Comparison of ENCODE assay signal across 18 cellular contexts in the genomic region with DNA sequence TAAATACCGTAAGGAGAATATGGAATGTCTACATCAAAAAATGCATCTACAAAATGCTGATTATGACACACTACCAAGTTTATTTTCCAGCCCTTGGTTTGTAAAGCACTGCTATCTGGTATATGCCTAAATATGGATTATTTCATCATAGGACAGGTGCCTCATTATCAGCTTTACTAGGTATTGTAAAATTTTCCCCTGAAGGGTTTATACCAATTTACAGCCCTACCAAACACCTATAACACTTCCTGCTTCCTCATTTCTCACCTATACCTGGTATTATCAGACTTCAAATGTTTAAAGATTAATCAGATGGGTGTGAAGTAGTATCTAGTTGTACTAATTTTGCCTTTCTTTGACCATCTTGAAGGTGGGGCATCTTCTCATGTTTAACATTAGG. TPM values are rescaled to one million over a fixed set of nuclear protein-coding genes. Genes with fewer than 3 reads are reported as not detected.
DNase-seq lines count a peak whose midpoint lies in the region; ATAC-seq and TF ChIP-seq lines count a peak whose summit lies in the region.
"Had no signal": no experiment of that assay in that cellular context is flagged by ENCODE, and none has a peak within 500 bp of the region (broad histone marks: within the 10 kb centered on the region; RNA-seq: fewer than 3 reads in every experiment).

No MANE protein-coding gene starts in this region.

- H2AFZ ChIP-seq in OCI-LY7 (ENCODE audit: low read length): no peak overlapping the region
- H2AFZ ChIP-seq: parathyroid adenoma had no signal

- WGBS in esophagus muscularis mucosa: 97% methylated on average over 1 of the region's 1 CpG

- intact Hi-C loops in OCI-LY7 (cut with micrococcal nuclease; ENCODE audit: unreplicated experiment): no loop called here
- intact Hi-C loops in esophagus muscularis mucosa (cut with DNase I): no loop called here

- BruUV-seq in OCI-LY7 (replicated peaks; lab: Mats Ljungman, UMichigan): no TSS peak

- H3K79me2 ChIP-seq in OCI-LY7 (ENCODE audit: insufficient read depth, low read depth, low read length): peaks cover 57% of the 10 kb centered on the region

- H3K9me2 ChIP-seq in OCI-LY7 (ENCODE audit: insufficient read depth, low read length): no peaks in the 10 kb centered on the region
- H3K9me2 ChIP-seq: SK-N-SH had no signal

- H3K9me3 Mint-ChIP-seq in activated T-cell treated with anti-CD3 and anti-CD28 coated beads, Interleukin-2, amount 50 U/mL, for 24 hours: peaks cover 11% of the 10 kb centered on the region
- H3K9me3 Mint-ChIP-seq in activated naive CD8-positive, alpha-beta T cell treated with anti-CD3 and anti-CD28 coated beads, Interleukin-2, amount 10 ng/mL, durations not matched to agents 7 days and 5 days: peaks cover 10% of the 10 kb centered on the region
- H3K9me3 Mint-ChIP-seq in memory B cell: peaks cover 8% of the 10 kb centered on the region
- H3K9me3 Mint-ChIP-seq in stimulated activated naive B cell treated with anti-CD40 and anti-IgM and Interleukin-4, amounts not matched to agents 10 μg/mL and 1 μg/mL and 100 μg/mL, for 72 hours: peaks cover 8 to 11% of the 10 kb centered on the region in 2 donors

- no peak for TF ChIP-seq CTCF in OCI-LY7 (conservative IDR thresholded peaks at IDR 0.05; ENCODE audit: low read length)
- TF ChIP-seq CTCF in esophagus muscularis mucosa (IDR thresholded peaks at IDR 0.05): no peak

- H3K4me1 ChIP-seq in OCI-LY7 (ENCODE audit: insufficient read depth, low read length, poor library complexity, severe bottlenecking) (peaks cover 6% of the 10 kb centered on the region), esophagus muscularis mucosa (peaks cover 10 to 28% (median 20%) of the 10 kb centered on the region in 4 donors)
- H3K4me1 ChIP-seq: parathyroid adenoma had no signal

- H3K4me3 ChIP-seq in OCI-LY7 (ENCODE audit: low read depth, low read length, poor library complexity, severe bottlenecking) (no peak overlapping the region), esophagus muscularis mucosa (no peak overlapping the region)
- H3K4me3 ChIP-seq: Peyer's patch had no signal

- H3K4me2 ChIP-seq in OCI-LY7 (ENCODE audit: low read length): no peak overlapping the region
- H3K4me2 ChIP-seq: SK-N-SH had no signal

- no peak for DNase-seq in activated T-cell treated with anti-CD3 and anti-CD28 coated beads, Interleukin-2, amount 50 U/mL, for 24 hours
- DNase-seq in activated T-cell treated with anti-CD3 and anti-CD28 coated beads for 4 hours: no peak
- no peak for DNase-seq in activated naive CD8-positive, alpha-beta T cell treated with anti-CD3 and anti-CD28 coated beads, Interleukin-2, amount 10 ng/mL, durations not matched to agents 7 days and 5 days
- no peak for DNase-seq in memory B cell (ENCODE audit: low spot score in 2 of 2)
- DNase-seq in stimulated activated naive B cell treated with anti-CD40 and anti-IgM and Interleukin-4, amounts not matched to agents 10 μg/mL and 1 μg/mL and 100 μg/mL, for 72 hours: no peak
- no peak for DNase-seq in OCI-LY7 (ENCODE audit: low spot score)
- no peak for DNase-seq in GM19240 (ENCODE audit: insufficient read length, low spot score)
- no peak for DNase-seq in esophagus muscularis mucosa (ENCODE audit: extremely low spot score)
- DNase-seq: activated effector memory CD4-positive, alpha-beta T cell treated with anti-CD3 and anti-CD28 coated beads, Interleukin-2, amount 50 U/mL, for 16 hours; cortex of kidney; DMS153; foreskin keratinocyte; left cardiac atrium; midbrain; Peyer's patch; SK-N-SH had no signal

- H3K27me3 Mint-ChIP-seq in activated T-cell treated with anti-CD3 and anti-CD28 coated beads, Interleukin-2, amount 50 U/mL, for 24 hours: no peaks in the 10 kb centered on the region
- no peaks in the 10 kb centered on the region for H3K27me3 Mint-ChIP-seq in activated naive CD8-positive, alpha-beta T cell treated with anti-CD3 and anti-CD28 coated beads, Interleukin-2, amount 10 ng/mL, durations not matched to agents 7 days and 5 days
- H3K27me3 Mint-ChIP-seq in memory B cell: no peaks in the 10 kb centered on the region
- H3K27me3 Mint-ChIP-seq in stimulated activated naive B cell treated with anti-CD40 and anti-IgM and Interleukin-4, amounts not matched to agents 10 μg/mL and 1 μg/mL and 100 μg/mL, for 72 hours: no peaks in the 10 kb centered on the region

- no peak overlapping the region for H3K4me3 Mint-ChIP-seq in activated T-cell treated with anti-CD3 and anti-CD28 coated beads, Interleukin-2, amount 50 U/mL, for 24 hours
- H3K4me3 Mint-ChIP-seq in activated naive CD8-positive, alpha-beta T cell treated with anti-CD3 and anti-CD28 coated beads, Interleukin-2, amount 10 ng/mL, durations not matched to agents 7 days and 5 days: no peak overlapping the region
- H3K4me3 Mint-ChIP-seq in memory B cell: no peak overlapping the region
- no peak overlapping the region for H3K4me3 Mint-ChIP-seq in stimulated activated naive B cell treated with anti-CD40 and anti-IgM and Interleukin-4, amounts not matched to agents 10 μg/mL and 1 μg/mL and 100 μg/mL, for 72 hours

- no peaks in the 10 kb centered on the region for H3K27me3 ChIP-seq in esophagus muscularis mucosa
- H3K27me3 ChIP-seq: foreskin keratinocyte, Peyer's patch had no signal

- peaks cover 78% of the 10 kb centered on the region for H3K36me3 Mint-ChIP-seq in activated T-cell treated with anti-CD3 and anti-CD28 coated beads, Interleukin-2, amount 50 U/mL, for 24 hours (ENCODE audit: low read depth)
- H3K36me3 Mint-ChIP-seq in activated naive CD8-positive, alpha-beta T cell treated with anti-CD3 and anti-CD28 coated beads, Interleukin-2, amount 10 ng/mL, durations not matched to agents 7 days and 5 days: peaks cover 57% of the 10 kb centered on the region
- H3K36me3 Mint-ChIP-seq in memory B cell: peaks cover 37% of the 10 kb centered on the region
- H3K36me3 Mint-ChIP-seq in stimulated activated naive B cell treated with anti-CD40 and anti-IgM and Interleukin-4, amounts not matched to agents 10 μg/mL and 1 μg/mL and 100 μg/mL, for 72 hours: peaks cover 23 to 58% of the 10 kb centered on the region in 2 donors

- no peak for ATAC-seq in activated naive CD8-positive, alpha-beta T cell treated with anti-CD3 and anti-CD28 coated beads, Interleukin-2, amount 10 ng/mL, durations not matched to agents 7 days and 5 days (ENCODE audit: low read depth)
- ATAC-seq in memory B cell (ENCODE audit: low read depth): peak; percentile 29
- peak; percentile 51 to 57 for ATAC-seq in stimulated activated naive B cell treated with anti-CD40 and anti-IgM and Interleukin-4, amounts not matched to agents 10 μg/mL and 1 μg/mL and 100 μg/mL, for 72 hours (replicated peaks)
- ATAC-seq: foreskin keratinocyte, left cardiac atrium had no signal

- CTCF ChIA-PET in OCI-LY7 (lab: Charles Lee; ENCODE audit: unreplicated experiment): no interaction called here

- H3K36me3 ChIP-seq in OCI-LY7 (ENCODE audit: insufficient read depth, low read length) (peaks cover 87% of the 10 kb centered on the region), esophagus muscularis mucosa (peaks cover 0 to 10% (median 3%) of the 10 kb centered on the region in 4 donors)

- H3K27ac ChIP-seq in OCI-LY7 (ENCODE audit: low read depth, low read length, poor library complexity, severe bottlenecking) (no peak overlapping the region), esophagus muscularis mucosa (replicated peaks in 1 of 4) (no peak overlapping the region)
- H3K27ac ChIP-seq: C4-2B, foreskin keratinocyte, parathyroid adenoma, Peyer's patch had no signal

- POLR2A ChIA-PET in activated naive CD8-positive, alpha-beta T cell treated with anti-CD3 and anti-CD28 coated beads, Interleukin-2, amount 10 ng/mL, durations not matched to agents 7 days and 5 days (lab: Charles Lee): no interaction called here
- POLR2A ChIA-PET in OCI-LY7 (lab: Charles Lee): no interaction called here

- 0 out of 2 replicates have a peak, but pooled peaks cover 4% of the 10 kb centered on the region for H4K20me1 ChIP-seq in OCI-LY7 (ENCODE audit: insufficient read depth, low read length)

- no peak for TF ChIP-seq EP300 in esophagus muscularis mucosa (IDR thresholded peaks at IDR 0.05)

- H3K9me3 ChIP-seq in OCI-LY7 (ENCODE audit: low read length) (peaks cover 20% of the 10 kb centered on the region; the same call in 1 of the 2 replicates), esophagus muscularis mucosa (peaks cover 0 to 12% (median 8%) of the 10 kb centered on the region in 4 donors)

- H3K4me1 Mint-ChIP-seq in activated T-cell treated with anti-CD3 and anti-CD28 coated beads, Interleukin-2, amount 50 U/mL, for 24 hours (ENCODE audit: low read depth): peaks cover 57% of the 10 kb centered on the region
- H3K4me1 Mint-ChIP-seq in activated naive CD8-positive, alpha-beta T cell treated with anti-CD3 and anti-CD28 coated beads, Interleukin-2, amount 10 ng/mL, durations not matched to agents 7 days and 5 days: peaks cover 18% of the 10 kb centered on the region
- peaks cover 22% of the 10 kb centered on the region for H3K4me1 Mint-ChIP-seq in memory B cell
- H3K4me1 Mint-ChIP-seq in stimulated activated naive B cell treated with anti-CD40 and anti-IgM and Interleukin-4, amounts not matched to agents 10 μg/mL and 1 μg/mL and 100 μg/mL, for 72 hours: peaks cover 25 to 47% of the 10 kb centered on the region in 2 donors

- H3K27ac Mint-ChIP-seq in activated T-cell treated with anti-CD3 and anti-CD28 coated beads, Interleukin-2, amount 50 U/mL, for 24 hours: peak overlapping the region; percentile 56
- peak overlapping the region; percentile 14 for H3K27ac Mint-ChIP-seq in activated naive CD8-positive, alpha-beta T cell treated with anti-CD3 and anti-CD28 coated beads, Interleukin-2, amount 10 ng/mL, durations not matched to agents 7 days and 5 days
- peak overlapping the region; percentile 76 for H3K27ac Mint-ChIP-seq in memory B cell
- H3K27ac Mint-ChIP-seq in stimulated activated naive B cell treated with anti-CD40 and anti-IgM and Interleukin-4, amounts not matched to agents 10 μg/mL and 1 μg/mL and 100 μg/mL, for 72 hours: peak overlapping the region; percentile 27

- no peak for TF ChIP-seq POLR2A in esophagus muscularis mucosa (IDR thresholded peaks at IDR 0.05; ENCODE audit: low read depth)

RNA-seq across cellular contexts. Expression of a gene that starts 26.8 kb away (rescaled TPM):
- total RNA-seq in activated naive CD8-positive, alpha-beta T cell treated with anti-CD3 and anti-CD28 coated beads, Interleukin-2, amount 10 ng/mL, durations not matched to agents 7 days and 5 days: 10 to 100 TPM; 36.1 to 42.1 TPM
- total RNA-seq in OCI-LY7 (2014; rRNA removed; shearing (Covaris generic)): 55.2 and 60.6 TPM in 2 replicates
- total RNA-seq in OCI-LY7 (2022) (62.7 and 73.7 TPM in 2 replicates), esophagus muscularis mucosa (10 to 100 TPM; 42.1 to 85.1 (median 49.8) TPM)

RNA-seq across cellular contexts. Expression of a gene that starts 43.8 kb away (rescaled TPM):
- total RNA-seq in activated naive CD8-positive, alpha-beta T cell treated with anti-CD3 and anti-CD28 coated beads, Interleukin-2, amount 10 ng/mL, durations not matched to agents 7 days and 5 days: 100 to 1,000 TPM; 666 to 683 TPM
- not detected in 2 replicates for total RNA-seq in OCI-LY7 (2014; rRNA removed; shearing (Covaris generic))
- total RNA-seq in OCI-LY7 (2022): not detected in 2 replicates
- 1 to 10 TPM in 3 of 4 donors, under 1 TPM in 1; 0.83 to 5.5 (median 1.1) TPM for total RNA-seq in esophagus muscularis mucosa

Comparison
In these comparisons a context has a peak if more than half of its experiments do, and no peak if none do; other contexts are left out.
1. H3K27ac Mint-ChIP-seq: peak in every context shown above with its lines; median percentile 76 in memory B cell; 56 in activated T-cell treated with anti-CD3 and anti-CD28 coated beads, Interleukin-2, amount 50 U/mL, for 24 hours; 27 in stimulated activated naive B cell treated with anti-CD40 and anti-IgM and Interleukin-4, amounts not matched to agents 10 μg/mL and 1 μg/mL and 100 μg/mL, for 72 hours; 14 in activated naive CD8-positive, alpha-beta T cell treated with anti-CD3 and anti-CD28 coated beads, Interleukin-2, amount 10 ng/mL, durations not matched to agents 7 days and 5 days.
2. RNA of a gene that starts 43.8 kb away (total RNA-seq): 666 to 683 TPM in activated naive CD8-positive, alpha-beta T cell treated with anti-CD3 and anti-CD28 coated beads, Interleukin-2, amount 10 ng/mL, durations not matched to agents 7 days and 5 days; 0.83 to 5.5 TPM in esophagus muscularis mucosa and not detected in OCI-LY7; every median in the first group is over 100 times any median in the second.